Comparison of ENCODE assay signal across 1 cellular context in the genomic region with DNA sequence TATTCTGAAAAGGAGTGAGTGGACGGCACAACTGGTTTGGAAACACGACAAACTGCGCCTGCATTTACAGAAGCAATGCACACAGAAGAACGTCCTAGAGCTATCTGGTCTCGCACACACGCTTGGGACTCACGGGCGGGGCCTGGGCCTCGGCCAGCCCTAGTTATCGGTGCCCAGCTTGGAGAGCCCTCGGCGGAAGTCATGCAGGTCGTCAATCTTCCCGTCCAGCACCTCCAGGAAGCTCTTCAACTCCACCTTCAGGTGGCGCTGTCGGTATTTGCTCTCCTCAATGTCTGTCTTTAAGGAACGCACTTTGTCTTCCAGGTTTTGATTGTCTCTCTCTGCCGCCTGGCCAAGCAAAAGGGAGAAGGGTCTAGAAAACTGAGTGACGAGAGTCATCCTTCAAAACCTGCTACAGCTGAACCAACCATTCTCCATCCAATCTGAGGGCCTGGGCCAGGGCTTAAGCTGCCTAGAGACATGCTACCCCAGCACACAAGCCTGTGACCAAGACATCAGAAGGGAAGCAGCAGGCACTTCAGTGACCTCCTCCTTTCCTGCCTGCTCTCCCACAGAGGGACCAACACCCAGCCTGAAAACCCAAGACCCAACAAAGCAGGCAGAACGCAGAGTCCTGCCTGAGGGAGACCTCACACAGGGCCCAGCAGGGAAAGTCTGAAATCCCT.
TF ChIP-seq lines count a peak whose summit lies in the region.

No MANE protein-coding gene starts in this region.

TF ChIP-seq in K562, 482 proteins besides CTCF, POLR2A, EP300 and RAD21 (continued from another document and continues in another):
- TF ChIP-seq, protein P1, sequence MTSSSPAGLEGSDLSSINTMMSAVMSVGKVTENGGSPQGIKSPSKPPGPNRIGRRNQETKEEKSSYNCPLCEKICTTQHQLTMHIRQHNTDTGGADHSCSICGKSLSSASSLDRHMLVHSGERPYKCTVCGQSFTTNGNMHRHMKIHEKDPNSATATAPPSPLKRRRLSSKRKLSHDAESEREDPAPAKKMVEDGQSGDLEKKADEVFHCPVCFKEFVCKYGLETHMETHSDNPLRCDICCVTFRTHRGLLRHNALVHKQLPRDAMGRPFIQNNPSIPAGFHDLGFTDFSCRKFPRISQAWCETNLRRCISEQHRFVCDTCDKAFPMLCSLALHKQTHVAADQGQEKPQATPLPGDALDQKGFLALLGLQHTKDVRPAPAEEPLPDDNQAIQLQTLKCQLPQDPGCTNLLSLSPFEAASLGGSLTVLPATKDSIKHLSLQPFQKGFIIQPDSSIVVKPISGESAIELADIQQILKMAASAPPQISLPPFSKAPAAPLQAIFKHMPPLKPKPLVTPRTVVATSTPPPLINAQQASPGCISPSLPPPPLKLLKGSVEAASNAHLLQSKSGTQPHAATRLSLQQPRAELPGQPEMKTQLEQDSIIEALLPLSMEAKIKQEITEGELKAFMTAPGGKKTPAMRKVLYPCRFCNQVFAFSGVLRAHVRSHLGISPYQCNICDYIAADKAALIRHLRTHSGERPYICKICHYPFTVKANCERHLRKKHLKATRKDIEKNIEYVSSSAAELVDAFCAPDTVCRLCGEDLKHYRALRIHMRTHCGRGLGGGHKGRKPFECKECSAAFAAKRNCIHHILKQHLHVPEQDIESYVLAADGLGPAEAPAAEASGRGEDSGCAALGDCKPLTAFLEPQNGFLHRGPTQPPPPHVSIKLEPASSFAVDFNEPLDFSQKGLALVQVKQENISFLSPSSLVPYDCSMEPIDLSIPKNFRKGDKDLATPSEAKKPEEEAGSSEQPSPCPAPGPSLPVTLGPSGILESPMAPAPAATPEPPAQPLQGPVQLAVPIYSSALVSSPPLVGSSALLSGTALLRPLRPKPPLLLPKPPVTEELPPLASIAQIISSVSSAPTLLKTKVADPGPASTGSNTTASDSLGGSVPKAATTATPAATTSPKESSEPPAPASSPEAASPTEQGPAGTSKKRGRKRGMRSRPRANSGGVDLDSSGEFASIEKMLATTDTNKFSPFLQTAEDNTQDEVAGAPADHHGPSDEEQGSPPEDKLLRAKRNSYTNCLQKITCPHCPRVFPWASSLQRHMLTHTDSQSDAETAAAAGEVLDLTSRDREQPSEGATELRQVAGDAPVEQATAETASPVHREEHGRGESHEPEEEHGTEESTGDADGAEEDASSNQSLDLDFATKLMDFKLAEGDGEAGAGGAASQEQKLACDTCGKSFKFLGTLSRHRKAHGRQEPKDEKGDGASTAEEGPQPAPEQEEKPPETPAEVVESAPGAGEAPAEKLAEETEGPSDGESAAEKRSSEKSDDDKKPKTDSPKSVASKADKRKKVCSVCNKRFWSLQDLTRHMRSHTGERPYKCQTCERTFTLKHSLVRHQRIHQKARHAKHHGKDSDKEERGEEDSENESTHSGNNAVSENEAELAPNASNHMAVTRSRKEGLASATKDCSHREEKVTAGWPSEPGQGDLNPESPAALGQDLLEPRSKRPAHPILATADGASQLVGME (CRISPR knock-in tag; IDR thresholded peaks at IDR 0.05) = no peak
- TF ChIP-seq, protein P2, sequence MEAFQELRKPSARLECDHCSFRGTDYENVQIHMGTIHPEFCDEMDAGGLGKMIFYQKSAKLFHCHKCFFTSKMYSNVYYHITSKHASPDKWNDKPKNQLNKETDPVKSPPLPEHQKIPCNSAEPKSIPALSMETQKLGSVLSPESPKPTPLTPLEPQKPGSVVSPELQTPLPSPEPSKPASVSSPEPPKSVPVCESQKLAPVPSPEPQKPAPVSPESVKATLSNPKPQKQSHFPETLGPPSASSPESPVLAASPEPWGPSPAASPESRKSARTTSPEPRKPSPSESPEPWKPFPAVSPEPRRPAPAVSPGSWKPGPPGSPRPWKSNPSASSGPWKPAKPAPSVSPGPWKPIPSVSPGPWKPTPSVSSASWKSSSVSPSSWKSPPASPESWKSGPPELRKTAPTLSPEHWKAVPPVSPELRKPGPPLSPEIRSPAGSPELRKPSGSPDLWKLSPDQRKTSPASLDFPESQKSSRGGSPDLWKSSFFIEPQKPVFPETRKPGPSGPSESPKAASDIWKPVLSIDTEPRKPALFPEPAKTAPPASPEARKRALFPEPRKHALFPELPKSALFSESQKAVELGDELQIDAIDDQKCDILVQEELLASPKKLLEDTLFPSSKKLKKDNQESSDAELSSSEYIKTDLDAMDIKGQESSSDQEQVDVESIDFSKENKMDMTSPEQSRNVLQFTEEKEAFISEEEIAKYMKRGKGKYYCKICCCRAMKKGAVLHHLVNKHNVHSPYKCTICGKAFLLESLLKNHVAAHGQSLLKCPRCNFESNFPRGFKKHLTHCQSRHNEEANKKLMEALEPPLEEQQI (IDR thresholded peaks at IDR 0.05) = peak; percentile 58; the same call in 1 of the 2 replicates
- TF ChIP-seq FOXJ2 (tag; IDR thresholded peaks at IDR 0.05) (no peak), CEBPG (CRISPR knock-in tag; IDR thresholded peaks at IDR 0.05) (no peak), CEBPG (tag; conservative IDR thresholded peaks at IDR 0.05 in 1 of 2, IDR thresholded peaks at IDR 0.05 in 1 of 2) (no peak), KLF10 (CRISPR knock-in tag; IDR thresholded peaks at IDR 0.05) (no peak), BRD4 (IDR thresholded peaks at IDR 0.05) (no peak), SRSF7 (optimal IDR thresholded peaks at IDR 0.05; ENCODE audit: low read depth, low read length) (no peak), SRSF3 (IDR thresholded peaks at IDR 0.05; ENCODE audit: insufficient read depth, low read length) (no peak), PHF21A (IDR thresholded peaks at IDR 0.05; ENCODE audit: borderline replicate concordance, low read depth) (no peak), ZNF384 (IDR thresholded peaks at IDR 0.05; ENCODE audit: low read depth, low read length) (peak; percentile 18; the same call in 1 of the 2 replicates), RBM15 (IDR thresholded peaks at IDR 0.05; ENCODE audit: insufficient read depth, low read length) (no peak), ESRRB (CRISPR knock-in tag; IDR thresholded peaks at IDR 0.05; ENCODE audit: borderline replicate concordance) (no peak), SRSF1 (IDR thresholded peaks at IDR 0.05; ENCODE audit: low read depth, low read length) (no peak), ZBTB1 (CRISPR knock-in tag; IDR thresholded peaks at IDR 0.05; ENCODE audit: borderline replicate concordance, low read depth) (no peak), ZNF174 (CRISPR knock-in tag; IDR thresholded peaks at IDR 0.05) (no peak), ZNF507 (tag; conservative IDR thresholded peaks at IDR 0.05) (no peak), HNRNPL (IDR thresholded peaks at IDR 0.05; ENCODE audit: low read depth, low read length) (no peak), ZNF696 (CRISPR knock-in tag; conservative IDR thresholded peaks at IDR 0.05) (no peak), NEUROD1 (IDR thresholded peaks at IDR 0.05; ENCODE audit: borderline replicate concordance, low read depth, low read length, partially characterized antibody) (peak; percentile 86), CHD2 (IDR thresholded peaks at IDR 0.05; ENCODE audit: low read depth, low read length) (no peak), NCOR1 (IDR thresholded peaks at IDR 0.05) (peak; percentile 94), HMGN3 (IDR thresholded peaks at IDR 0.05; ENCODE audit: borderline replicate concordance, extremely low read depth, insufficient read length, low read depth, low read length) (peak; percentile 99), PHB (CRISPR knock-in tag; IDR thresholded peaks at IDR 0.05) (no peak), RFX7 (CRISPR knock-in tag; IDR thresholded peaks at IDR 0.05) (no peak), ZNF282 (CRISPR knock-in tag; IDR thresholded peaks at IDR 0.05) (no peak), HMG20A (CRISPR knock-in tag; conservative IDR thresholded peaks at IDR 0.05) (0 out of 2 replicates have a peak, but pooled peaks have one; percentile 27), ZEB2 (IDR thresholded peaks at IDR 0.05) (no peak), SOX6 (IDR thresholded peaks at IDR 0.05) (peak; percentile 90), RUNX1 (IDR thresholded peaks at IDR 0.05; ENCODE audit: low read depth) (no peak; the same call in 1 of the 2 replicates), SMARCA4 (IDR thresholded peaks at IDR 0.05) (peak; percentile 94), ZNF551 (CRISPR knock-in tag; IDR thresholded peaks at IDR 0.05) (no peak)
- TF ChIP-seq, protein P3, sequence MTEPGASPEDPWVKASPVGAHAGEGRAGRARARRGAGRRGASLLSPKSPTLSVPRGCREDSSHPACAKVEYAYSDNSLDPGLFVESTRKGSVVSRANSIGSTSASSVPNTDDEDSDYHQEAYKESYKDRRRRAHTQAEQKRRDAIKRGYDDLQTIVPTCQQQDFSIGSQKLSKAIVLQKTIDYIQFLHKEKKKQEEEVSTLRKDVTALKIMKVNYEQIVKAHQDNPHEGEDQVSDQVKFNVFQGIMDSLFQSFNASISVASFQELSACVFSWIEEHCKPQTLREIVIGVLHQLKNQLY (CRISPR knock-in tag; conservative IDR thresholded peaks at IDR 0.05) = no peak
- TF ChIP-seq, protein P4, sequence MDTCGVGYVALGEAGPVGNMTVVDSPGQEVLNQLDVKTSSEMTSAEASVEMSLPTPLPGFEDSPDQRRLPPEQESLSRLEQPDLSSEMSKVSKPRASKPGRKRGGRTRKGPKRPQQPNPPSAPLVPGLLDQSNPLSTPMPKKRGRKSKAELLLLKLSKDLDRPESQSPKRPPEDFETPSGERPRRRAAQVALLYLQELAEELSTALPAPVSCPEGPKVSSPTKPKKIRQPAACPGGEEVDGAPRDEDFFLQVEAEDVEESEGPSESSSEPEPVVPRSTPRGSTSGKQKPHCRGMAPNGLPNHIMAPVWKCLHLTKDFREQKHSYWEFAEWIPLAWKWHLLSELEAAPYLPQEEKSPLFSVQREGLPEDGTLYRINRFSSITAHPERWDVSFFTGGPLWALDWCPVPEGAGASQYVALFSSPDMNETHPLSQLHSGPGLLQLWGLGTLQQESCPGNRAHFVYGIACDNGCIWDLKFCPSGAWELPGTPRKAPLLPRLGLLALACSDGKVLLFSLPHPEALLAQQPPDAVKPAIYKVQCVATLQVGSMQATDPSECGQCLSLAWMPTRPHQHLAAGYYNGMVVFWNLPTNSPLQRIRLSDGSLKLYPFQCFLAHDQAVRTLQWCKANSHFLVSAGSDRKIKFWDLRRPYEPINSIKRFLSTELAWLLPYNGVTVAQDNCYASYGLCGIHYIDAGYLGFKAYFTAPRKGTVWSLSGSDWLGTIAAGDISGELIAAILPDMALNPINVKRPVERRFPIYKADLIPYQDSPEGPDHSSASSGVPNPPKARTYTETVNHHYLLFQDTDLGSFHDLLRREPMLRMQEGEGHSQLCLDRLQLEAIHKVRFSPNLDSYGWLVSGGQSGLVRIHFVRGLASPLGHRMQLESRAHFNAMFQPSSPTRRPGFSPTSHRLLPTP (IDR thresholded peaks at IDR 0.05; ENCODE audit: borderline replicate concordance, extremely low read depth, insufficient read length) = no peak
- TF ChIP-seq, protein P5, sequence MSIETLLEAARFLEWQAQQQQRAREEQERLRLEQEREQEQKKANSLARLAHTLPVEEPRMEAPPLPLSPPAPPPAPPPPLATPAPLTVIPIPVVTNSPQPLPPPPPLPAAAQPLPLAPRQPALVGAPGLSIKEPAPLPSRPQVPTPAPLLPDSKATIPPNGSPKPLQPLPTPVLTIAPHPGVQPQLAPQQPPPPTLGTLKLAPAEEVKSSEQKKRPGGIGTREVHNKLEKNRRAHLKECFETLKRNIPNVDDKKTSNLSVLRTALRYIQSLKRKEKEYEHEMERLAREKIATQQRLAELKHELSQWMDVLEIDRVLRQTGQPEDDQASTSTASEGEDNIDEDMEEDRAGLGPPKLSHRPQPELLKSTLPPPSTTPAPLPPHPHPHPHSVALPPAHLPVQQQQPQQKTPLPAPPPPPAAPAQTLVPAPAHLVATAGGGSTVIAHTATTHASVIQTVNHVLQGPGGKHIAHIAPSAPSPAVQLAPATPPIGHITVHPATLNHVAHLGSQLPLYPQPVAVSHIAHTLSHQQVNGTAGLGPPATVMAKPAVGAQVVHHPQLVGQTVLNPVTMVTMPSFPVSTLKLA (conservative IDR thresholded peaks at IDR 0.05) = peak in 1 of 2 experiments; percentile 69; a peak in 3 of 4 replicates
- TF ChIP-seq, protein P6, sequence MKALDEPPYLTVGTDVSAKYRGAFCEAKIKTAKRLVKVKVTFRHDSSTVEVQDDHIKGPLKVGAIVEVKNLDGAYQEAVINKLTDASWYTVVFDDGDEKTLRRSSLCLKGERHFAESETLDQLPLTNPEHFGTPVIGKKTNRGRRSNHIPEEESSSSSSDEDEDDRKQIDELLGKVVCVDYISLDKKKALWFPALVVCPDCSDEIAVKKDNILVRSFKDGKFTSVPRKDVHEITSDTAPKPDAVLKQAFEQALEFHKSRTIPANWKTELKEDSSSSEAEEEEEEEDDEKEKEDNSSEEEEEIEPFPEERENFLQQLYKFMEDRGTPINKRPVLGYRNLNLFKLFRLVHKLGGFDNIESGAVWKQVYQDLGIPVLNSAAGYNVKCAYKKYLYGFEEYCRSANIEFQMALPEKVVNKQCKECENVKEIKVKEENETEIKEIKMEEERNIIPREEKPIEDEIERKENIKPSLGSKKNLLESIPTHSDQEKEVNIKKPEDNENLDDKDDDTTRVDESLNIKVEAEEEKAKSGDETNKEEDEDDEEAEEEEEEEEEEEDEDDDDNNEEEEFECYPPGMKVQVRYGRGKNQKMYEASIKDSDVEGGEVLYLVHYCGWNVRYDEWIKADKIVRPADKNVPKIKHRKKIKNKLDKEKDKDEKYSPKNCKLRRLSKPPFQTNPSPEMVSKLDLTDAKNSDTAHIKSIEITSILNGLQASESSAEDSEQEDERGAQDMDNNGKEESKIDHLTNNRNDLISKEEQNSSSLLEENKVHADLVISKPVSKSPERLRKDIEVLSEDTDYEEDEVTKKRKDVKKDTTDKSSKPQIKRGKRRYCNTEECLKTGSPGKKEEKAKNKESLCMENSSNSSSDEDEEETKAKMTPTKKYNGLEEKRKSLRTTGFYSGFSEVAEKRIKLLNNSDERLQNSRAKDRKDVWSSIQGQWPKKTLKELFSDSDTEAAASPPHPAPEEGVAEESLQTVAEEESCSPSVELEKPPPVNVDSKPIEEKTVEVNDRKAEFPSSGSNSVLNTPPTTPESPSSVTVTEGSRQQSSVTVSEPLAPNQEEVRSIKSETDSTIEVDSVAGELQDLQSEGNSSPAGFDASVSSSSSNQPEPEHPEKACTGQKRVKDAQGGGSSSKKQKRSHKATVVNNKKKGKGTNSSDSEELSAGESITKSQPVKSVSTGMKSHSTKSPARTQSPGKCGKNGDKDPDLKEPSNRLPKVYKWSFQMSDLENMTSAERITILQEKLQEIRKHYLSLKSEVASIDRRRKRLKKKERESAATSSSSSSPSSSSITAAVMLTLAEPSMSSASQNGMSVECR (CRISPR knock-in tag; IDR thresholded peaks at IDR 0.05) = 0 out of 2 replicates have a peak, but pooled peaks have one; percentile 10
- TF ChIP-seq, protein P7, sequence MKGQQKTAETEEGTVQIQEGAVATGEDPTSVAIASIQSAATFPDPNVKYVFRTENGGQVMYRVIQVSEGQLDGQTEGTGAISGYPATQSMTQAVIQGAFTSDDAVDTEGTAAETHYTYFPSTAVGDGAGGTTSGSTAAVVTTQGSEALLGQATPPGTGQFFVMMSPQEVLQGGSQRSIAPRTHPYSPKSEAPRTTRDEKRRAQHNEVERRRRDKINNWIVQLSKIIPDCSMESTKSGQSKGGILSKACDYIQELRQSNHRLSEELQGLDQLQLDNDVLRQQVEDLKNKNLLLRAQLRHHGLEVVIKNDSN (CRISPR knock-in tag; IDR thresholded peaks at IDR 0.05) = no peak
